Comparison of ENCODE assay signal across 8 cellular contexts in genomic region chr9:134325096-134325812, GRCh38. TPM values are rescaled to one million over a fixed set of nuclear protein-coding genes. Genes with fewer than 3 reads are reported as not detected.
A peak's percentile ranks its signal among the peaks of the same experiment; 100 is the strongest.
DNase-seq lines count a peak whose midpoint lies in the region; ATAC-seq, FAIRE-seq and TF ChIP-seq lines count a peak whose summit lies in the region.

No MANE protein-coding gene starts in this region.

- H3K9me3 ChIP-seq in astrocyte (ENCODE audit: insufficient read depth, low read depth, low read length) (no peaks in the 10 kb centered on the region), gastrocnemius medialis (no peaks in the 10 kb centered on the region)

- H3K4me1 Mint-ChIP-seq in astrocyte (ENCODE audit: low read depth, unreplicated experiment), result peaks cover 39% of the 10 kb centered on the region

- DNase-seq in CD1c-positive myeloid dendritic cell (ENCODE audit: extremely low spot score), result peak; percentile 39
- DNase-seq in M059J (ENCODE audit: low read depth), result peak; percentile 60
- peak; percentile 38 for DNase-seq in astrocyte (ENCODE audit: low read depth)
- peak in 1 of 2 donors; percentile 69 for DNase-seq in gastrocnemius medialis

- TF ChIP-seq POLR2A in gastrocnemius medialis (IDR thresholded peaks at IDR 0.05), result no peak
- no peak for TF ChIP-seq POLR2A in GM18505 (IDR thresholded peaks at IDR 0.05; ENCODE audit: borderline replicate concordance, extremely low read depth, insufficient read depth, insufficient read length)

- H3K9ac ChIP-seq in astrocyte (ENCODE audit: low read length), result peak overlapping the region; percentile 93

- H3K27me3 Mint-ChIP-seq in astrocyte (ENCODE audit: low read depth, unreplicated experiment), result no peaks in the 10 kb centered on the region

- peaks cover 46% of the 10 kb centered on the region for H3K4me1 ChIP-seq in astrocyte (ENCODE audit: insufficient read depth, low read length)
- peaks cover 32 to 37% of the 10 kb centered on the region in 2 donors for H3K4me1 ChIP-seq in gastrocnemius medialis

- H3K9me3 Mint-ChIP-seq in astrocyte (ENCODE audit: unreplicated experiment), result no peaks in the 10 kb centered on the region

- H2AFZ ChIP-seq in astrocyte (ENCODE audit: low read depth, low read length), result peak overlapping the region; percentile 90

- H3K4me3 ChIP-seq in astrocyte (ENCODE audit: insufficient read depth, low read depth, low read length), result peak overlapping the region; percentile 73
- peak overlapping the region; percentile 50 for H3K4me3 ChIP-seq in iPS-11a (ENCODE audit: low read depth, low read length)
- H3K4me3 ChIP-seq in gastrocnemius medialis, result peak overlapping the region; percentile 60 to 95 (median 66)

- in situ Hi-C loops in gastrocnemius medialis (cut with MboI; ENCODE audit: low sequenced_read_pairs in 4 of 4), result loop anchor here in 2 of 4 donors (10.0 to 25.0 kb wide), 2 partner anchors 112 to 160 kb away; partner anchors contain the start of gene RNU6ATAC (in 1 of the 2)

- H4K20me1 ChIP-seq in astrocyte (ENCODE audit: insufficient read depth, low read length), result peaks cover 33% of the 10 kb centered on the region

- intact Hi-C loops in gastrocnemius medialis (cut with DNase I; ENCODE audit: low total_unique reads), result loop anchor here (1.0 to 10.0 kb wide), 8 partner anchors 34 to 258 kb away; partner anchors contain the start of gene BRD3

- peak overlapping the region; percentile 87 for H3K27ac ChIP-seq in astrocyte (ENCODE audit: low read depth, low read length)
- H3K27ac ChIP-seq in gastrocnemius medialis, result peak overlapping the region; percentile 92 to 100 (median 96)

- H3K27ac Mint-ChIP-seq in astrocyte (ENCODE audit: unreplicated experiment), result no peak overlapping the region

- no peaks in the 10 kb centered on the region for H3K36me3 ChIP-seq in astrocyte (ENCODE audit: insufficient read depth, low read length)
- no peaks in the 10 kb centered on the region for H3K36me3 ChIP-seq in gastrocnemius medialis

- no peak for FAIRE-seq in astrocyte (lab: Jason Lieb, UNC)

- H3K79me2 ChIP-seq in astrocyte (ENCODE audit: insufficient read depth, low read length), result peaks cover 35% of the 10 kb centered on the region

- peak; percentile 13 to 17 for ATAC-seq in gastrocnemius medialis
- ATAC-seq in GM18505 (IDR thresholded peaks at IDR 0.05; ENCODE audit: unreplicated experiment), result no peak
- ATAC-seq in HG02759 (IDR thresholded peaks at IDR 0.05; ENCODE audit: unreplicated experiment), result no peak
- ATAC-seq in HG02981 (IDR thresholded peaks at IDR 0.05; ENCODE audit: unreplicated experiment), result no peak

- H3K36me3 Mint-ChIP-seq in astrocyte (ENCODE audit: low read depth, unreplicated experiment), result peaks cover 1% of the 10 kb centered on the region

- TF ChIP-seq CTCF in astrocyte (IDR thresholded peaks at IDR 0.05; ENCODE audit: insufficient read depth, low read depth, low read length) (no peak), gastrocnemius medialis (IDR thresholded peaks at IDR 0.05 in 4 of 5, conservative IDR thresholded peaks at IDR 0.05 in 1 of 5) (no peak)

- H3K4me2 ChIP-seq in astrocyte (ENCODE audit: low read length), result peak overlapping the region; percentile 100

- peak overlapping the region; percentile 76 for H3K4me3 Mint-ChIP-seq in astrocyte (ENCODE audit: unreplicated experiment)

- no peaks in the 10 kb centered on the region for H3K27me3 ChIP-seq in astrocyte (ENCODE audit: insufficient read depth, low read length)
- H3K27me3 ChIP-seq in gastrocnemius medialis, result no peaks in the 10 kb centered on the region

RNA-seq across cellular contexts. Expression of gene RXRA, which starts 1.0 kb away (rescaled TPM):
- total RNA-seq in M059J (2014; rRNA removed; shearing (Covaris generic)), result 12.5 and 22.6 TPM in 2 replicates
- 33.4 and 33.7 TPM in 2 replicates for total RNA-seq in astrocyte
- total RNA-seq in gastrocnemius medialis, result 100 to 1,000 TPM in 3 of 4 donors, 10 to 100 TPM in 1; 70.8 to 224 (median 160) TPM

Comparison
In these comparisons a context has a peak if more than half of its experiments do, and no peak if none do; other contexts are left out.
1. ATAC-seq: peak in gastrocnemius medialis (2 of 2); none in GM18505 (single experiment), HG02759 (single experiment) and HG02981 (single experiment).
2. Peak in every context shown above with its lines, with median percentiles within 50 percentile points of each other: H3K4me3 ChIP-seq.